ENCODE assay signal across 19 cellular contexts in genomic region chr19:317710-318508, GRCh38. TPM values are rescaled to one million over a fixed set of nuclear protein-coding genes. Genes with fewer than 3 reads are reported as not detected.
DNase-seq lines count a peak whose midpoint lies in the region; ATAC-seq and TF ChIP-seq lines count a peak whose summit lies in the region.
"Had no signal": no experiment of that assay in that cellular context is flagged by ENCODE, and none has a peak within 500 bp of the region (broad histone marks: within the 10 kb centered on the region; RNA-seq: fewer than 3 reads in every experiment).

No MANE protein-coding gene starts in this region.

- H3K4me3 ChIP-seq in astrocyte of the cerebellum (ENCODE audit: low read depth, low read length) (no peak overlapping the region), gastrocnemius medialis (no peak overlapping the region), breast epithelium (no peak overlapping the region)
- H3K4me3 ChIP-seq: HAP-1 had no signal

- ATAC-seq in gastrocnemius medialis (peak in 1 of 2 donors; percentile 18), GM18520 (IDR thresholded peaks at IDR 0.05; ENCODE audit: unreplicated experiment) (no peak)

- H3K36me3 Mint-ChIP-seq in H9 (ENCODE audit: insufficient read depth in 1 of 3, low read depth in 3 of 3): peaks cover 47 to 75% (median 57%) of the 10 kb centered on the region in 3 experiments
- H3K36me3 Mint-ChIP-seq in endothelial cell (ENCODE audit: low read depth, unreplicated experiment): peaks cover 50% of the 10 kb centered on the region

- H2AFZ ChIP-seq in H9 (ENCODE audit: low read length): no peak overlapping the region

- no peak overlapping the region for H3K9ac ChIP-seq in H9 (ENCODE audit: extremely low read depth, insufficient read length, low read length)

- H3K4me2 ChIP-seq in H9 (ENCODE audit: insufficient read depth, insufficient read length, low read length): no peak overlapping the region

- H3K23me2 ChIP-seq in H9 (ENCODE audit: insufficient read length, low read depth, low read length, poor library complexity, severe bottlenecking): no peaks in the 10 kb centered on the region

- no peak overlapping the region for H2BK120ac ChIP-seq in H9 (ENCODE audit: low read depth, low read length, poor library complexity, severe bottlenecking)

- no peaks in the 10 kb centered on the region; the same call in 1 of the 2 replicates for H3K79me2 ChIP-seq in H9 (ENCODE audit: insufficient read depth, low read length)

- no peaks in the 10 kb centered on the region for H3K4me1 Mint-ChIP-seq in H9
- peaks cover 12% of the 10 kb centered on the region for H3K4me1 Mint-ChIP-seq in endothelial cell (ENCODE audit: unreplicated experiment)

- no peak overlapping the region for H3K18ac ChIP-seq in H9 (ENCODE audit: insufficient read length, low read depth, low read length)

- intact Hi-C loops in gastrocnemius medialis (cut with DNase I; ENCODE audit: low total_unique reads): no loop called here
- intact Hi-C loops in breast epithelium (cut with DNase I; ENCODE audit: low total_unique reads): no loop called here

- H3K56ac ChIP-seq in H9 (ENCODE audit: insufficient read length, low read depth, low read length): no peak overlapping the region

- TF ChIP-seq CTCF in H9 (conservative IDR thresholded peaks at IDR 0.05) (peak; percentile 33; the same call in 1 of the 3 replicates), astrocyte of the cerebellum (IDR thresholded peaks at IDR 0.05; ENCODE audit: low read depth, low read length, missing control alignments) (peak; percentile 2), endothelial cell (IDR thresholded peaks at IDR 0.05; ENCODE audit: unreplicated experiment) (peak; percentile 32), gastrocnemius medialis (IDR thresholded peaks at IDR 0.05 in 4 of 5, conservative IDR thresholded peaks at IDR 0.05 in 1 of 5) (no peak), breast epithelium (IDR thresholded peaks at IDR 0.05) (no peak)

- in situ Hi-C loops in astrocyte of the cerebellum (cut with HindIII; ENCODE audit: low sequenced_read_pairs) (no loop called here), gastrocnemius medialis (cut with MboI; ENCODE audit: low sequenced_read_pairs in 4 of 4) (no loop called here)

- no peak overlapping the region for H3K23ac ChIP-seq in H9 (ENCODE audit: insufficient read length, low read depth, low read length)

- H3K27ac ChIP-seq in H9 (ENCODE audit: insufficient read length, low read depth, low read length): no peak overlapping the region
- H3K27ac ChIP-seq in gastrocnemius medialis: peak overlapping the region in 3 of 4 donors; percentile 57 to 75 (median 57)
- H3K27ac ChIP-seq in breast epithelium: no peak overlapping the region
- H3K27ac ChIP-seq: C4-2B had no signal

- H3K27me3 ChIP-seq in H9 (ENCODE audit: insufficient read depth, low read length): no peaks in the 10 kb centered on the region
- H3K27me3 ChIP-seq in gastrocnemius medialis: no peaks in the 10 kb centered on the region
- no peaks in the 10 kb centered on the region for H3K27me3 ChIP-seq in breast epithelium

- H3K4me1 ChIP-seq in H9 (ENCODE audit: insufficient read depth, low read length) (no peaks in the 10 kb centered on the region), gastrocnemius medialis (no peaks in the 10 kb centered on the region), breast epithelium (no peaks in the 10 kb centered on the region)
- H3K4me1 ChIP-seq: HAP-1 had no signal

- peaks cover 13 to 18% of the 10 kb centered on the region in 2 experiments for H3K9me3 Mint-ChIP-seq in H9
- peaks cover 4% of the 10 kb centered on the region for H3K9me3 Mint-ChIP-seq in endothelial cell (ENCODE audit: unreplicated experiment)

- H4K8ac ChIP-seq in H9 (replicated peaks; ENCODE audit: insufficient read length, low read depth, low read length): no peak overlapping the region

- no peak overlapping the region for H4K5ac ChIP-seq in H9 (ENCODE audit: insufficient read length, low read depth, low read length)

- H3K79me1 ChIP-seq in H9 (ENCODE audit: insufficient read depth, low read depth, low read length, poor library complexity, severe bottlenecking): no peaks in the 10 kb centered on the region

- TF ChIP-seq POLR2A in gastrocnemius medialis (IDR thresholded peaks at IDR 0.05) (no peak), breast epithelium (IDR thresholded peaks at IDR 0.05) (no peak)

- no peak overlapping the region for H3K27ac Mint-ChIP-seq in H9
- no peak overlapping the region for H3K27ac Mint-ChIP-seq in endothelial cell (ENCODE audit: unreplicated experiment)

- no peak overlapping the region for H2BK12ac ChIP-seq in H9 (ENCODE audit: insufficient read length, low read depth, low read length)

- DNase-seq in H9: no peak
- DNase-seq in astrocyte of the cerebellum (ENCODE audit: low read depth): no peak
- no peak for DNase-seq in endothelial cell (ENCODE audit: low spot score)
- no peak for DNase-seq in gastrocnemius medialis
- DNase-seq in NCI-H345 (lab: John Stamatoyannopoulos, UW): no peak
- no peak for DNase-seq in breast epithelium (ENCODE audit: low spot score in 2 of 2)
- no peak for DNase-seq in NCI-H2196 (lab: John Stamatoyannopoulos, UW; ENCODE audit: unreplicated experiment)
- DNase-seq: AML-193, DMS79, NCI-H1105, NCI-H2081, NCI-H510A, NCI-H774, OCI-M1, RPMI8226 had no signal

- H3T11ph ChIP-seq in H9 (ENCODE audit: low read length): no peak overlapping the region

- no CpG with 5 or more reads among the region's 10 CpGs for WGBS in H9 (ENCODE audit: extremely low coverage, insufficient read length, low lambda C conversion rate)

- H3K9me3 ChIP-seq in H9 (ENCODE audit: control insufficient read depth, low read depth, low read length) (peaks cover 6% of the 10 kb centered on the region), gastrocnemius medialis (no peaks in the 10 kb centered on the region), breast epithelium (no peaks in the 10 kb centered on the region)

- H2AK5ac ChIP-seq in H9 (ENCODE audit: insufficient read length, low read length): no peak overlapping the region

- H3K4me3 Mint-ChIP-seq in H9 (no peak overlapping the region; a peak in 1 of 5 replicates), endothelial cell (ENCODE audit: unreplicated experiment) (peak overlapping the region; percentile 24)

- peaks cover 0 to 16% of the 10 kb centered on the region in 2 donors for H3K36me3 ChIP-seq in gastrocnemius medialis
- H3K36me3 ChIP-seq in breast epithelium: no peaks in the 10 kb centered on the region

- no peak overlapping the region for H2BK15ac ChIP-seq in H9 (ENCODE audit: low read depth, low read length)

- H3K27me3 Mint-ChIP-seq in H9 (ENCODE audit: low read depth): no peaks in the 10 kb centered on the region
- peaks cover 3% of the 10 kb centered on the region for H3K27me3 Mint-ChIP-seq in endothelial cell (ENCODE audit: unreplicated experiment)

- no peaks in the 10 kb centered on the region for H4K20me1 ChIP-seq in H9 (ENCODE audit: control insufficient read depth, insufficient read depth, insufficient read length)

- H4K91ac ChIP-seq in H9 (ENCODE audit: insufficient read length, low read depth, low read length): no peak overlapping the region

- H2BK5ac ChIP-seq in H9 (ENCODE audit: insufficient read length, low read length): no peak overlapping the region

- no peak overlapping the region for H3K14ac ChIP-seq in H9 (ENCODE audit: insufficient read depth, low read length)

- no peak overlapping the region for H3K4ac ChIP-seq in H9 (ENCODE audit: low read depth, low read length)

- no peak overlapping the region for H2BK20ac ChIP-seq in H9 (ENCODE audit: low read depth, low read length, poor library complexity, severe bottlenecking)

RNA-seq across cellular contexts. Expression of gene MIER2, which starts 26.7 kb away (rescaled TPM):
- 60.5 TPM in 2 replicates for total RNA-seq in H9 (2021)
- total RNA-seq in endothelial cell (ENCODE audit: unreplicated experiment): 44.1 TPM
- 10 to 100 TPM; 10.6 to 21.0 (median 16.5) TPM for total RNA-seq in gastrocnemius medialis
- 10 to 100 TPM in 2 of 3 donors, 1 to 10 TPM in 1; 5.4 to 17.0 (median 12.8) TPM for total RNA-seq in breast epithelium

RNA-seq across cellular contexts. Expression of gene PLPP2, which starts 26.7 kb away (rescaled TPM):
- total RNA-seq in H9 (2021) (143 and 152 TPM in 2 replicates), endothelial cell (ENCODE audit: unreplicated experiment) (26.2 TPM), gastrocnemius medialis (1 to 10 TPM in 1 of 4 donors, under 1 TPM in 2, not detected in 1; 0.64 to 1.2 (median 0.92) TPM), breast epithelium (100 to 1,000 TPM in 2 of 3 donors, under 1 TPM in 1; 0.48 to 166 (median 120) TPM)
- total RNA-seq: LHCN-M2 had no signal

Comparison
In these comparisons a context has a peak if more than half of its experiments do, and no peak if none do; other contexts are left out.
1. H3K27ac ChIP-seq: peak in gastrocnemius medialis (3 of 4); none in H9 (single experiment) and breast epithelium (0 of 2).
2. CTCF ChIP-seq: peak in H9 (single experiment), astrocyte of the cerebellum (single experiment) and endothelial cell (single experiment); none in gastrocnemius medialis (0 of 5) and breast epithelium (0 of 3).